8 cellular contexts compared by ENCODE assay signal in genomic region chr3:51311055-51311454, GRCh38.
DNase-seq lines count a peak whose midpoint lies in the region; ATAC-seq and TF ChIP-seq lines count a peak whose summit lies in the region.

No MANE protein-coding gene starts in this region.

- TF ChIP-seq CTCF in Panc1 (IDR thresholded peaks at IDR 0.05) (peak; percentile 50), coronary artery (IDR thresholded peaks at IDR 0.05) (no peak)

- CTCF ChIA-PET in Panc1 (lab: Charles Lee), result interaction anchor here (0.8 to 1.6 kb wide), 3 partner anchors 9 to 695 kb away, joined by 3 to 4 read pairs (median 4); no protein-coding TSS in a partner anchor

- H3K27ac ChIP-seq in Panc1 (ENCODE audit: low read length) (no peak overlapping the region), coronary artery (no peak overlapping the region)

- BruUV-seq in Panc1 (replicated peaks; lab: Mats Ljungman, UMichigan), result no TSS peak

- H3K9me3 ChIP-seq in Panc1 (ENCODE audit: control insufficient read depth, insufficient read depth, low read depth, low read length), result no peaks in the 10 kb centered on the region

- intact Hi-C loops in Panc1 (cut with micrococcal nuclease; ENCODE audit: unreplicated experiment), result no loop called here

- DNase-seq in A172 (ENCODE audit: low spot score), result peak; percentile 8
- peak; percentile 3 for DNase-seq in GM04504 (ENCODE audit: low read depth)
- peak; percentile 5 for DNase-seq in Panc1 (ENCODE audit: low read depth, low spot score)
- peak; percentile 1 for DNase-seq in fibroblast of the conjunctiva (ENCODE audit: low read depth)
- no peak for DNase-seq in stimulated activated CD4-positive, alpha-beta T cell treated with anti-CD3 and anti-CD28 coated beads, Interleukin-4, amount 100 ng/mL, for 4 hours
- DNase-seq in coronary artery (ENCODE audit: low spot score), result no peak

- H3K4me3 ChIP-seq in Panc1 (ENCODE audit: low read depth in 2 of 2, low read length in 2 of 2) (no peak overlapping the region), coronary artery (no peak overlapping the region)

- POLR2A ChIA-PET in Panc1 (lab: Charles Lee), result no interaction called here

- H3K4me1 ChIP-seq in Panc1 (ENCODE audit: control insufficient read depth, insufficient read depth, low read length), result no peaks in the 10 kb centered on the region

- no peak for ATAC-seq in Panc1
- ATAC-seq in GM18870 (IDR thresholded peaks at IDR 0.05; ENCODE audit: unreplicated experiment), result no peak
- ATAC-seq in HG03565 (IDR thresholded peaks at IDR 0.05; ENCODE audit: unreplicated experiment), result no peak

- no peaks in the 10 kb centered on the region for H3K27me3 ChIP-seq in Panc1 (ENCODE audit: control insufficient read depth, insufficient read depth, low read length)

- no peaks in the 10 kb centered on the region for H3K36me3 ChIP-seq in Panc1 (ENCODE audit: control insufficient read depth, insufficient read depth, low read length)

- in situ Hi-C loops in Panc1 (cut with HindIII; ENCODE audit: low pct_unique_long_range_greater_than_20kb, low sequenced_read_pairs), result no loop called here

Comparison
In these comparisons a context has a peak if more than half of its experiments do, and no peak if none do; other contexts are left out.
1. DNase-seq: peak in A172 (single experiment), GM04504 (single experiment), Panc1 (single experiment) and fibroblast of the conjunctiva (single experiment); none in stimulated activated CD4-positive, alpha-beta T cell treated with anti-CD3 and anti-CD28 coated beads, Interleukin-4, amount 100 ng/mL, for 4 hours (0 of 2) and coronary artery (single experiment).